ENCODE assay signal across 1 cellular context in the genomic region with DNA sequence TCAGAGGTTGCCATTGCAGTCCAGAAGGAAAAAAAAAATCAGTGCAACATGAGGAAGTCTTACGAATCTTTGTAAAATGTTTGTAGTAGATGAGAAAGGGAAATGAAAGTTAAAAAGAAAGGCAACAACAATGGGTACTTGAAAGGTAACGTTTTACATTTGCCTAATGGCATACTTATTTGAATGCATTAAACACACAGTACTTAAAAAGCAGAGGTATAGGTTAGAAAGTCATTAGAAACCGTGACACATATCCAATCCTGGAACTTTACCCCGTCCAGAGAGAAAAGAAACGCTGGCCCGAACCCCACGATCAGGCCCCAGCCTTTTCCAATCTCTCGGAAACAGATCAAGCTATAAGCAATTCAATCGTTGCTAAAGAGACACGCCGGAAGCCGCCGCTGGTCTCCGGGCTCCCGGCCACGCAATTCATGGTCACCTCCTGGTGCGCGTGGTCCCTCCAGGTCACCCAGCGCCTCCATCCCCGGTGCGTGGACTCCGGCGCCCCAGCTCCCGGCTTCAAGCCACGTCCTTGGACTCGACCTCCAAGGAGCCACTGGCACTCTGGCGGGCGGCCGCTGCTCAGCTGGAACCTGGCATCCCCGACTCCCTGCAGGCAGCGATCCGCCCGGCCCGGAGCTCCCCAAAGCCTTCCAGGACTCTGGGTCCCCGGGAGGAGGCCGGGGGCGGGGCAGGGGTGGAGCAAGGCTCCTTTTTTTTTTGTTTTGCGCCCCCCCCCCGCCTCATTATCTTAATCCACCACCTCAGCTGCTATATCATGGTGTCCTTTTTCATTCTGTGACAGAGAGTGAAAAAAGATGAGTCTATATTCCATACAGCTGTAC.
A peak's percentile ranks its signal among the peaks of the same experiment; 100 is the strongest.
TF ChIP-seq lines count a peak whose summit lies in the region.

Gene SLC18B1 (minus strand): TSS at position 663 of the 845 bp plus-strand sequence. CDS start 181 bp downstream, at position 482.

TF ChIP-seq in HepG2, 621 proteins besides CTCF, POLR2A, EP300 and RAD21 (continued from another document and continues in another):
- TF ChIP-seq THRA (CRISPR knock-in tag; IDR thresholded peaks at IDR 0.05; ENCODE audit: borderline replicate concordance): no peak; the same call in 1 of the 2 replicates
- TF ChIP-seq RNF219 (CRISPR knock-in tag; IDR thresholded peaks at IDR 0.05): 0 out of 2 replicates have a peak, but pooled peaks have one; percentile 30
- no peak for TF ChIP-seq NR2C2 (CRISPR knock-in tag; IDR thresholded peaks at IDR 0.05; ENCODE audit: borderline replicate concordance)
- no peak for TF ChIP-seq XBP1 (CRISPR knock-in tag; IDR thresholded peaks at IDR 0.05)
- peak; percentile 67; the same call in 1 of the 2 replicates for TF ChIP-seq ZNF564 (CRISPR knock-in tag; IDR thresholded peaks at IDR 0.05)
- no peak for TF ChIP-seq HOXA9 (CRISPR knock-in tag; IDR thresholded peaks at IDR 0.05; ENCODE audit: borderline replicate concordance)
- peak; percentile 95 for TF ChIP-seq JARID2 (CRISPR knock-in tag; IDR thresholded peaks at IDR 0.05; ENCODE audit: insufficient replicate concordance)
- no peak for TF ChIP-seq ZNF562 (CRISPR knock-in tag; IDR thresholded peaks at IDR 0.05; ENCODE audit: borderline replicate concordance)
- TF ChIP-seq NR2F6 (IDR thresholded peaks at IDR 0.05): no peak
- no peak for TF ChIP-seq NR2F6 (CRISPR knock-in tag; IDR thresholded peaks at IDR 0.05)
- TF ChIP-seq TBX2 (CRISPR knock-in tag; IDR thresholded peaks at IDR 0.05; ENCODE audit: borderline replicate concordance): peak; percentile 44; the same call in 1 of the 2 replicates
- no peak for TF ChIP-seq ZNF354B (CRISPR knock-in tag; IDR thresholded peaks at IDR 0.05)
- no peak for TF ChIP-seq ZNF773 (CRISPR knock-in tag; IDR thresholded peaks at IDR 0.05; ENCODE audit: borderline replicate concordance)
- TF ChIP-seq STAT5B (CRISPR knock-in tag; IDR thresholded peaks at IDR 0.05): no peak
- TF ChIP-seq ZNF749 (CRISPR knock-in tag; IDR thresholded peaks at IDR 0.05; ENCODE audit: borderline replicate concordance): peak; percentile 56; the same call in 1 of the 2 replicates
- TF ChIP-seq ZSCAN29 (CRISPR knock-in tag; conservative IDR thresholded peaks at IDR 0.05): peak; percentile 46; the same call in 1 of the 2 replicates
- TF ChIP-seq, protein P1, sequence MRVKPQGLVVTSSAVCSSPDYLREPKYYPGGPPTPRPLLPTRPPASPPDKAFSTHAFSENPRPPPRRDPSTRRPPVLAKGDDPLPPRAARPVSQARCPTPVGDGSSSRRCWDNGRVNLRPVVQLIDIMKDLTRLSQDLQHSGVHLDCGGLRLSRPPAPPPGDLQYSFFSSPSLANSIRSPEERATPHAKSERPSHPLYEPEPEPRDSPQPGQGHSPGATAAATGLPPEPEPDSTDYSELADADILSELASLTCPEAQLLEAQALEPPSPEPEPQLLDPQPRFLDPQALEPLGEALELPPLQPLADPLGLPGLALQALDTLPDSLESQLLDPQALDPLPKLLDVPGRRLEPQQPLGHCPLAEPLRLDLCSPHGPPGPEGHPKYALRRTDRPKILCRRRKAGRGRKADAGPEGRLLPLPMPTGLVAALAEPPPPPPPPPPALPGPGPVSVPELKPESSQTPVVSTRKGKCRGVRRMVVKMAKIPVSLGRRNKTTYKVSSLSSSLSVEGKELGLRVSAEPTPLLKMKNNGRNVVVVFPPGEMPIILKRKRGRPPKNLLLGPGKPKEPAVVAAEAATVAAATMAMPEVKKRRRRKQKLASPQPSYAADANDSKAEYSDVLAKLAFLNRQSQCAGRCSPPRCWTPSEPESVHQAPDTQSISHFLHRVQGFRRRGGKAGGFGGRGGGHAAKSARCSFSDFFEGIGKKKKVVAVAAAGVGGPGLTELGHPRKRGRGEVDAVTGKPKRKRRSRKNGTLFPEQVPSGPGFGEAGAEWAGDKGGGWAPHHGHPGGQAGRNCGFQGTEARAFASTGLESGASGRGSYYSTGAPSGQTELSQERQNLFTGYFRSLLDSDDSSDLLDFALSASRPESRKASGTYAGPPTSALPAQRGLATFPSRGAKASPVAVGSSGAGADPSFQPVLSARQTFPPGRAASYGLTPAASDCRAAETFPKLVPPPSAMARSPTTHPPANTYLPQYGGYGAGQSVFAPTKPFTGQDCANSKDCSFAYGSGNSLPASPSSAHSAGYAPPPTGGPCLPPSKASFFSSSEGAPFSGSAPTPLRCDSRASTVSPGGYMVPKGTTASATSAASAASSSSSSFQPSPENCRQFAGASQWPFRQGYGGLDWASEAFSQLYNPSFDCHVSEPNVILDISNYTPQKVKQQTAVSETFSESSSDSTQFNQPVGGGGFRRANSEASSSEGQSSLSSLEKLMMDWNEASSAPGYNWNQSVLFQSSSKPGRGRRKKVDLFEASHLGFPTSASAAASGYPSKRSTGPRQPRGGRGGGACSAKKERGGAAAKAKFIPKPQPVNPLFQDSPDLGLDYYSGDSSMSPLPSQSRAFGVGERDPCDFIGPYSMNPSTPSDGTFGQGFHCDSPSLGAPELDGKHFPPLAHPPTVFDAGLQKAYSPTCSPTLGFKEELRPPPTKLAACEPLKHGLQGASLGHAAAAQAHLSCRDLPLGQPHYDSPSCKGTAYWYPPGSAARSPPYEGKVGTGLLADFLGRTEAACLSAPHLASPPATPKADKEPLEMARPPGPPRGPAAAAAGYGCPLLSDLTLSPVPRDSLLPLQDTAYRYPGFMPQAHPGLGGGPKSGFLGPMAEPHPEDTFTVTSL (CRISPR knock-in tag; IDR thresholded peaks at IDR 0.05; ENCODE audit: borderline replicate concordance): no peak
- TF ChIP-seq ZNF883 (CRISPR knock-in tag; IDR thresholded peaks at IDR 0.05; ENCODE audit: not compliant biosample characterization): peak; percentile 43
- TF ChIP-seq, protein P2, sequence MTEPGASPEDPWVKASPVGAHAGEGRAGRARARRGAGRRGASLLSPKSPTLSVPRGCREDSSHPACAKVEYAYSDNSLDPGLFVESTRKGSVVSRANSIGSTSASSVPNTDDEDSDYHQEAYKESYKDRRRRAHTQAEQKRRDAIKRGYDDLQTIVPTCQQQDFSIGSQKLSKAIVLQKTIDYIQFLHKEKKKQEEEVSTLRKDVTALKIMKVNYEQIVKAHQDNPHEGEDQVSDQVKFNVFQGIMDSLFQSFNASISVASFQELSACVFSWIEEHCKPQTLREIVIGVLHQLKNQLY (CRISPR knock-in tag; IDR thresholded peaks at IDR 0.05): no peak
- no peak for TF ChIP-seq SRSF9 (IDR thresholded peaks at IDR 0.05; ENCODE audit: borderline replicate concordance, insufficient read depth, low read depth, low read length, poor library complexity, severe bottlenecking)
- no peak for TF ChIP-seq FIP1L1 (IDR thresholded peaks at IDR 0.05; ENCODE audit: borderline replicate concordance, insufficient read depth, low read depth, low read length)
- no peak; the same call in none of the 2 replicates for TF ChIP-seq GFI1 (CRISPR knock-in tag; IDR thresholded peaks at IDR 0.05; ENCODE audit: borderline replicate concordance)
- peak; percentile 64; the same call in 1 of the 2 replicates for TF ChIP-seq ZNF280D (CRISPR knock-in tag; IDR thresholded peaks at IDR 0.05)
- TF ChIP-seq FOXO4 (CRISPR knock-in tag; conservative IDR thresholded peaks at IDR 0.05): no peak
- TF ChIP-seq GTF2F1 (IDR thresholded peaks at IDR 0.05; ENCODE audit: low read length): no peak
- no peak for TF ChIP-seq SKI (IDR thresholded peaks at IDR 0.05; ENCODE audit: partially characterized antibody)
- peak; percentile 62 for TF ChIP-seq ZNF605 (CRISPR knock-in tag; IDR thresholded peaks at IDR 0.05)
- TF ChIP-seq TAF1 (CRISPR knock-in tag; IDR thresholded peaks at IDR 0.05): peak; percentile 70
- peak; percentile 76 for TF ChIP-seq SALL1 (CRISPR knock-in tag; IDR thresholded peaks at IDR 0.05)
- no peak for TF ChIP-seq ZNF326 (CRISPR knock-in tag; IDR thresholded peaks at IDR 0.05; ENCODE audit: borderline replicate concordance)
- no peak for TF ChIP-seq EZH2 (conservative IDR thresholded peaks at IDR 0.05; ENCODE audit: low read depth, low read length)
- peak; percentile 80; the same call in 1 of the 2 replicates for TF ChIP-seq MYC (CRISPR knock-in tag; IDR thresholded peaks at IDR 0.05; ENCODE audit: borderline replicate concordance)
- TF ChIP-seq U2AF1 (optimal IDR thresholded peaks at IDR 0.05; ENCODE audit: low read depth, low read length): no peak
- no peak for TF ChIP-seq ZNF607 (CRISPR knock-in tag; IDR thresholded peaks at IDR 0.05; ENCODE audit: borderline replicate concordance)
- no peak for TF ChIP-seq FOXJ3 (CRISPR knock-in tag; IDR thresholded peaks at IDR 0.05; ENCODE audit: borderline replicate concordance)
- peak; percentile 70 for TF ChIP-seq ZNF891 (CRISPR knock-in tag; IDR thresholded peaks at IDR 0.05)
- 0 out of 2 replicates have a peak, but pooled peaks have one; percentile 17 for TF ChIP-seq ZSCAN31 (CRISPR knock-in tag; IDR thresholded peaks at IDR 0.05; ENCODE audit: low read depth)
- no peak; the same call in 1 of the 2 replicates for TF ChIP-seq GZF1 (CRISPR knock-in tag; IDR thresholded peaks at IDR 0.05)
- TF ChIP-seq HOXD1 (CRISPR knock-in tag; IDR thresholded peaks at IDR 0.05): no peak
- no peak for TF ChIP-seq JDP2 (CRISPR knock-in tag; IDR thresholded peaks at IDR 0.05; ENCODE audit: borderline replicate concordance)
- 0 out of 2 replicates have a peak, but pooled peaks have one; percentile 3 for TF ChIP-seq ZNF224 (CRISPR knock-in tag; IDR thresholded peaks at IDR 0.05)
- TF ChIP-seq HNRNPLL (IDR thresholded peaks at IDR 0.05; ENCODE audit: low read depth, low read length, poor library complexity, severe bottlenecking): peak; percentile 72
- no peak for TF ChIP-seq CCAR2 (optimal IDR thresholded peaks at IDR 0.05; ENCODE audit: low read depth, low read length)
- no peak; the same call in 1 of the 2 replicates for TF ChIP-seq ZNF205 (CRISPR knock-in tag; IDR thresholded peaks at IDR 0.05)
- TF ChIP-seq ZNF460 (CRISPR knock-in tag; IDR thresholded peaks at IDR 0.05; ENCODE audit: borderline replicate concordance): no peak
- no peak for TF ChIP-seq HMGA1 (CRISPR knock-in tag; conservative IDR thresholded peaks at IDR 0.05)
- TF ChIP-seq EED (CRISPR knock-in tag; IDR thresholded peaks at IDR 0.05): peak; percentile 66; the same call in 1 of the 2 replicates
- peak; percentile 29; the same call in 1 of the 2 replicates for TF ChIP-seq SP140L (CRISPR knock-in tag; IDR thresholded peaks at IDR 0.05; ENCODE audit: borderline replicate concordance)
- 0 out of 2 replicates have a peak, but pooled peaks have one; percentile 57 for TF ChIP-seq SMAD1 (CRISPR knock-in tag; IDR thresholded peaks at IDR 0.05; ENCODE audit: borderline replicate concordance, low read depth)
